ENCODE assay signal across 18 cellular contexts in genomic region chr5:9209846-9210547, GRCh38.
DNase-seq lines count a peak whose midpoint lies in the region; ATAC-seq, FAIRE-seq and TF ChIP-seq lines count a peak whose summit lies in the region.
"Had no signal": no experiment of that assay in that cellular context is flagged by ENCODE, and none has a peak within 500 bp of the region (broad histone marks: within the 10 kb centered on the region; RNA-seq: fewer than 3 reads in every experiment).

No MANE protein-coding gene starts in this region.

- H3K9me3 ChIP-seq in GM23248 (ENCODE audit: low read depth) (no peaks in the 10 kb centered on the region), PC-3 (ENCODE audit: low read length) (no peaks in the 10 kb centered on the region)
- H3K9me3 ChIP-seq: lower lobe of right lung had no signal

- no peaks in the 10 kb centered on the region for H3K9me2 ChIP-seq in GM23248 (ENCODE audit: insufficient read depth)
- no peaks in the 10 kb centered on the region for H3K9me2 ChIP-seq in PC-3 (replicated peaks; ENCODE audit: low read length)

- BruUV-seq in PC-3 (replicated peaks; lab: Mats Ljungman, UMichigan) = no TSS peak

- peak; percentile 52 for ATAC-seq in PC-3
- ATAC-seq: activated CD4-positive, CD25-positive, alpha-beta regulatory T cell treated with anti-CD3 and anti-CD28 coated beads, Interleukin-2, amount 50 U/mL, for 24 hours; activated CD8-positive, alpha-beta T cell treated with anti-CD3 and anti-CD28 coated beads for 36 hours; lower lobe of right lung; Right ventricle myocardium inferior; sciatic nerve had no signal

- H3K27ac ChIP-seq in GM23248 (peak overlapping the region; percentile 52), PC-3 (ENCODE audit: low read length) (0 out of 2 replicates have a peak overlapping the region, but pooled peaks have one; percentile 6)
- H3K27ac ChIP-seq: lower lobe of right lung had no signal

- TF ChIP-seq CTCF in PC-3 (conservative IDR thresholded peaks at IDR 0.05; ENCODE audit: low read depth, low read length) (no peak), GM20000 (IDR thresholded peaks at IDR 0.05; ENCODE audit: extremely low read depth, missing control alignments) (no peak)

- H3K79me2 ChIP-seq in GM23248 (ENCODE audit: insufficient read depth) (no peaks in the 10 kb centered on the region), PC-3 (ENCODE audit: low read length) (no peaks in the 10 kb centered on the region)

- peaks cover 28% of the 10 kb centered on the region for H3K4me1 ChIP-seq in GM23248 (ENCODE audit: insufficient read depth)
- H3K4me1 ChIP-seq in PC-3 (ENCODE audit: insufficient read depth, low read length) = peaks cover 41% of the 10 kb centered on the region
- H3K4me1 ChIP-seq: lower lobe of right lung had no signal

- 11 to 15% methylated on average over 3 of the region's 3 CpGs for WGBS in GM23248 (ENCODE audit: low coverage in 1 of 2, low lambda C conversion rate in 2 of 2, missing lambda C conversion rate in 2 of 2), 2 experiments

- H3K36me3 ChIP-seq in GM23248 (ENCODE audit: low read depth) (no peaks in the 10 kb centered on the region), PC-3 (ENCODE audit: low read depth, low read length) (no peaks in the 10 kb centered on the region)
- H3K36me3 ChIP-seq: lower lobe of right lung had no signal

- H3K4me2 ChIP-seq in GM23248 (ENCODE audit: unreplicated experiment) (no peak overlapping the region), PC-3 (ENCODE audit: low read length) (peak overlapping the region; percentile 37)

- POLR2A ChIA-PET in PC-3 (lab: Charles Lee; ENCODE audit: unreplicated experiment) = no interaction called here

- intact Hi-C loops in PC-3 (cut with micrococcal nuclease) = loop anchor here (1.0 to 10.0 kb wide), 5 partner anchors 178 to 1283 kb away; partner anchors contain the start of gene SEMA5A

- H3F3A ChIP-seq in GM23248 (ENCODE audit: insufficient read depth) (peaks cover 30% of the 10 kb centered on the region), PC-3 (ENCODE audit: low read length, unreplicated experiment) (peaks cover 6% of the 10 kb centered on the region)

- H3K9ac ChIP-seq in GM23248 (peak overlapping the region; percentile 9; the same call in 1 of the 2 replicates), PC-3 (ENCODE audit: low read length) (no peak overlapping the region)

- H2AFZ ChIP-seq in GM23248 = no peak overlapping the region
- H2AFZ ChIP-seq in PC-3 (ENCODE audit: low read length) = no peak overlapping the region

- FAIRE-seq in H54 (lab: Jason Lieb, UNC) = no peak
- FAIRE-seq: GM19239 had no signal

- H3K27me3 ChIP-seq in GM23248 (replicated peaks; ENCODE audit: insufficient read depth) = no peaks in the 10 kb centered on the region
- H3K27me3 ChIP-seq in PC-3 (ENCODE audit: low read length) = no peaks in the 10 kb centered on the region

- no peak overlapping the region for H3K4me3 ChIP-seq in GM23248
- H3K4me3 ChIP-seq in PC-3 (ENCODE audit: low read length) = no peak overlapping the region
- H3K4me3 ChIP-seq: lower lobe of right lung had no signal

- CTCF ChIA-PET in PC-3 (lab: Charles Lee) = no interaction called here

- DNase-seq in AG08395 (ENCODE audit: low spot score) (peak; percentile 30), GM23248 (peak; percentile 69), PC-3 (peak; percentile 88), fibroblast of peridontal ligament (ENCODE audit: extremely low read depth) (peak; percentile 28), GM03348 (ENCODE audit: low spot score) (no peak), GM20000 (ENCODE audit: low spot score) (no peak), NCI-H2107 (lab: John Stamatoyannopoulos, UW) (no peak), H54 (ENCODE audit: insufficient read length, low spot score) (no peak)
- DNase-seq: ACHN; activated CD8-positive, alpha-beta T cell treated with anti-CD3 and anti-CD28 coated beads for 36 hours; Calu3; effector CD4-positive, alpha-beta T cell; lower lobe of right lung; NCI-H1694 had no signal

- no peak for TF ChIP-seq POLR2A in H54 (IDR thresholded peaks at IDR 0.05; ENCODE audit: low read depth, low read length)

- H4K20me1 ChIP-seq in GM23248 (ENCODE audit: insufficient read depth) (no peaks in the 10 kb centered on the region), PC-3 (ENCODE audit: low read length) (no peaks in the 10 kb centered on the region)

- in situ Hi-C loops in GM23248 (cut with MboI) = loop anchor here (10.0 kb wide), 1 partner anchor 455 kb away; no protein-coding TSS in a partner anchor

Comparison
In these comparisons a context has a peak if more than half of its experiments do, and no peak if none do; other contexts are left out.
1. DNase-seq: peak in AG08395 (single experiment), GM23248 (single experiment), PC-3 (single experiment) and fibroblast of peridontal ligament (single experiment); none in GM03348 (single experiment), GM20000 (single experiment), NCI-H2107 (single experiment) and H54 (single experiment).